In the genomic region with DNA sequence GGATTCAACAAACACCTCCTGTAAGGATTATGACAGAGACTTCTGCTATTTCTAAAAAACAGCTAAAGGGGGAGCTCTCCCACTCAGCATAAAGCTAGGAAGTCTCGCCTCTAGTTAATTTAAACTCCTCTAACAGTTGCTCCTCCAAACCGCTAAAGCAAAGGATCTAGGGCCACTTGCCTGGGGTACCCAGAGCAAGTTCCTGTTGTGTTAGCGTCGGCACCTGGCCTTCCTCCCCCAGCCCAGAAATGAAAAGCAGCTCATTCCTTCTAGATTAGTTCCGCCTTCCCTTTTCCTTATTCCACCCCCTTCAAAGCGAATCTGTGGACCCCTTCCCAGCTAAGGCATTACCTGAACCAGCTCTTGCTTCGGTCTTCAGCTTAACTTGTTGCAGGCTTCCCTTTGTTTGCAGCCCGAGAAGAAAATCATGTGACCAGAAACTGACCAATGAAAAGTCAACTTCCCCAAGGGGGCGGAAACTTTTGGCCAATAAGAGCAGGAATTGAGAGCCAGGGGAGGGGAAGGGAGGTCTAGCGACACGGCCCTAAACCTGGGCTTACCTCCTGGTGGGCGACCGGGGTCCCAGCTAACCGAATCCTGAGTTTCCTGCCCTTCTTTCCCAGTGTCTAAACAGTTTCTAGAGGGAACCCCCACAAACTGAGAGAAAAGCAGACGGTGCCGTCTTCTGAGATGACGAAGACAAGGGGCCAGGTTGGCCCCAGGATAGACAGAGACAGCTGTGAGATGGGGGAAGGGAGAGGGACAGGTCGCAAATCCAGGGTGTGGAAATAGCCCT, we compare ENCODE assay signal across 8 cellular contexts. TPM values are rescaled to one million over a fixed set of nuclear protein-coding genes. Genes with fewer than 3 reads are reported as not detected.
A peak's percentile ranks its signal among the peaks of the same experiment; 100 is the strongest.
DNase-seq lines count a peak whose midpoint lies in the region; ATAC-seq, FAIRE-seq and TF ChIP-seq lines count a peak whose summit lies in the region.

A gene with protein sequence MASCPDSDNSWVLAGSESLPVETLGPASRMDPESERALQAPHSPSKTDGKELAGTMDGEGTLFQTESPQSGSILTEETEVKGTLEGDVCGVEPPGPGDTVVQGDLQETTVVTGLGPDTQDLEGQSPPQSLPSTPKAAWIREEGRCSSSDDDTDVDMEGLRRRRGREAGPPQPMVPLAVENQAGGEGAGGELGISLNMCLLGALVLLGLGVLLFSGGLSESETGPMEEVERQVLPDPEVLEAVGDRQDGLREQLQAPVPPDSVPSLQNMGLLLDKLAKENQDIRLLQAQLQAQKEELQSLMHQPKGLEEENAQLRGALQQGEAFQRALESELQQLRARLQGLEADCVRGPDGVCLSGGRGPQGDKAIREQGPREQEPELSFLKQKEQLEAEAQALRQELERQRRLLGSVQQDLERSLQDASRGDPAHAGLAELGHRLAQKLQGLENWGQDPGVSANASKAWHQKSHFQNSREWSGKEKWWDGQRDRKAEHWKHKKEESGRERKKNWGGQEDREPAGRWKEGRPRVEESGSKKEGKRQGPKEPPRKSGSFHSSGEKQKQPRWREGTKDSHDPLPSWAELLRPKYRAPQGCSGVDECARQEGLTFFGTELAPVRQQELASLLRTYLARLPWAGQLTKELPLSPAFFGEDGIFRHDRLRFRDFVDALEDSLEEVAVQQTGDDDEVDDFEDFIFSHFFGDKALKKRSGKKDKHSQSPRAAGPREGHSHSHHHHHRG (minus strand): TSS at position 382 of the 796 bp plus-strand sequence. CDS start 2,378 bp downstream, outside the sequence.

- peak within 1 kb of the TSS; percentile 95 for H3K27ac Mint-ChIP-seq in activated CD4-positive, alpha-beta T cell treated with anti-CD3 and anti-CD28 coated beads for 36 hours

- H3K9me3 Mint-ChIP-seq in activated CD4-positive, alpha-beta T cell treated with anti-CD3 and anti-CD28 coated beads for 36 hours (ENCODE audit: low read depth), result no peaks in the 10 kb centered on the region

- H3K4me3 Mint-ChIP-seq in activated CD4-positive, alpha-beta T cell treated with anti-CD3 and anti-CD28 coated beads for 36 hours, result peak within 1 kb of the TSS; percentile 85

- peak; percentile 94 for DNase-seq in AG08396 (ENCODE audit: low spot score)
- peak; percentile 70 for DNase-seq in NCI-H524 treated with DMSO at 0.1 percent for 48 hours (lab: John Stamatoyannopoulos, UW)
- DNase-seq in activated CD4-positive, alpha-beta T cell treated with anti-CD3 and anti-CD28 coated beads for 36 hours, result peak; percentile 83
- DNase-seq in choroid plexus epithelial cell (ENCODE audit: low read depth), result peak; percentile 93
- peak; percentile 73 for DNase-seq in kidney
- DNase-seq in stimulated activated CD4-positive, alpha-beta T cell treated with anti-CD3 and anti-CD28 coated beads, Interleukin-12 subunit alpha, Interleukin-12 subunit beta, amount 100 ng/mL, for 48 hours (ENCODE audit: low read depth in 2 of 3, low spot score in 1 of 3), result peak; percentile 52 to 88 (median 58)

- ATAC-seq in GM19023 (IDR thresholded peaks at IDR 0.05; ENCODE audit: unreplicated experiment), result peak; percentile 68
- ATAC-seq in HG03469 (IDR thresholded peaks at IDR 0.05; ENCODE audit: unreplicated experiment), result peak; percentile 35
- ATAC-seq in activated CD4-positive, alpha-beta T cell treated with anti-CD3 and anti-CD28 coated beads for 36 hours, result peak; percentile 54

- H3K27ac ChIP-seq in kidney (ENCODE audit: low read depth in 2 of 2, low read length in 2 of 2), result peak within 1 kb of the TSS; percentile 66 to 78

- FAIRE-seq in kidney (lab: Jason Lieb, UNC), result peak; percentile 73

- intact Hi-C loops in activated CD4-positive, alpha-beta T cell treated with anti-CD3 and anti-CD28 coated beads for 36 hours (cut with DNase I, micrococcal nuclease), result loop anchor here (1.0 to 5.0 kb wide), 8 partner anchors 18 to 399 kb away; a partner anchor contains a TSS
- intact Hi-C loops in kidney (cut with DNase I), result no loop called here

- H3K4me1 Mint-ChIP-seq in activated CD4-positive, alpha-beta T cell treated with anti-CD3 and anti-CD28 coated beads for 36 hours, result peaks cover 82% of the 10 kb centered on the region

- CTCF ChIA-PET in activated CD4-positive, alpha-beta T cell treated with anti-CD3 and anti-CD28 coated beads for 36 hours (lab: Charles Lee), result interaction anchor here (0.5 to 3.0 kb wide), 27 partner anchors 9 to 547 kb away, joined by 3 to 21 read pairs (median 4); a partner anchor contains a TSS

- peaks cover 25 to 42% of the 10 kb centered on the region in 2 donors for H3K4me1 ChIP-seq in kidney (ENCODE audit: control insufficient read depth in 1 of 2, insufficient read depth in 1 of 2, low read depth in 1 of 2, low read length in 2 of 2)

- peaks cover 8% of the 10 kb centered on the region for H3K36me3 Mint-ChIP-seq in activated CD4-positive, alpha-beta T cell treated with anti-CD3 and anti-CD28 coated beads for 36 hours (ENCODE audit: low read depth)

- H3K4me3 ChIP-seq in choroid plexus epithelial cell (ENCODE audit: low read depth, low read length) (peak within 1 kb of the TSS; percentile 68), kidney (ENCODE audit: low read length in 2 of 2) (peak within 1 kb of the TSS; percentile 88 to 90)

- TF ChIP-seq CTCF in choroid plexus epithelial cell (conservative IDR thresholded peaks at IDR 0.05; ENCODE audit: low read depth, low read length) (peak; percentile 60), kidney (IDR thresholded peaks at IDR 0.05; ENCODE audit: borderline replicate concordance, extremely low read depth, insufficient read depth) (peak; percentile 1)

- POLR2A ChIA-PET in activated CD4-positive, alpha-beta T cell treated with anti-CD3 and anti-CD28 coated beads for 36 hours (lab: Charles Lee), result interaction anchor here (0.6 to 1.4 kb wide), 6 partner anchors 10 to 37 kb away, joined by 3 to 11 read pairs (median 4); a partner anchor contains a TSS

- peak within 1 kb of the TSS; percentile 74 to 82 for H3K9ac ChIP-seq in kidney (ENCODE audit: low read length in 2 of 2)

- peaks cover 0 to 4% of the 10 kb centered on the region in 2 donors for H3K36me3 ChIP-seq in kidney (ENCODE audit: control insufficient read depth in 1 of 2, insufficient read depth in 2 of 2, low read length in 2 of 2)

- no peaks in the 10 kb centered on the region for H3K27me3 Mint-ChIP-seq in activated CD4-positive, alpha-beta T cell treated with anti-CD3 and anti-CD28 coated beads for 36 hours

- H3K9me3 ChIP-seq in kidney (ENCODE audit: control insufficient read depth in 1 of 2, low read length in 2 of 2), result no peaks in the 10 kb centered on the region

RNA-seq across cellular contexts. Expression of the gene that starts here (rescaled TPM):
- 10 to 100 TPM; 22.6 to 28.1 TPM for total RNA-seq in activated CD4-positive, alpha-beta T cell treated with anti-CD3 and anti-CD28 coated beads for 36 hours
- total RNA-seq in kidney, result 83.9 TPM
- polyA plus RNA-seq in kidney (ENCODE audit: insufficient read depth, low read depth, low replicate concordance), result 115 TPM

Comparison
In these comparisons a context has a peak if more than half of its experiments do, and no peak if none do; other contexts are left out.
1. Peak in every context shown above with its lines: DNase-seq, ATAC-seq, H3K4me3 ChIP-seq and H3K27ac ChIP-seq.